Comparison of ENCODE assay signal across 2 cellular contexts in genomic region chr12:71011261-71011660, GRCh38.
TF ChIP-seq lines count a peak whose summit lies in the region.

No MANE protein-coding gene starts in this region.

TF ChIP-seq in HCT116, 20 proteins besides CTCF, POLR2A, EP300 and RAD21:
- no peak for TF ChIP-seq POLR2AphosphoS5 (IDR thresholded peaks at IDR 0.05; ENCODE audit: low read depth, low read length)
- no peak for TF ChIP-seq SRF (IDR thresholded peaks at IDR 0.05; ENCODE audit: low read depth)
- no peak for TF ChIP-seq ZNF274 (IDR thresholded peaks at IDR 0.05; ENCODE audit: low read depth, low read length)
- no peak for TF ChIP-seq TCF7L2 (IDR thresholded peaks at IDR 0.05; ENCODE audit: borderline replicate concordance, extremely low read depth, insufficient read depth, insufficient read length)
- TF ChIP-seq EZH2phosphoT487 (IDR thresholded peaks at IDR 0.05; ENCODE audit: borderline replicate concordance): no peak
- no peak for TF ChIP-seq JUND (IDR thresholded peaks at IDR 0.05)
- no peak for TF ChIP-seq ZBTB33 (IDR thresholded peaks at IDR 0.05; ENCODE audit: extremely low read depth, insufficient replicate concordance, low read length)
- TF ChIP-seq EGR1 (IDR thresholded peaks at IDR 0.05; ENCODE audit: low read depth): no peak
- no peak for TF ChIP-seq SP1 (IDR thresholded peaks at IDR 0.05; ENCODE audit: low read depth)
- no peak for TF ChIP-seq FOSL1 (IDR thresholded peaks at IDR 0.05; ENCODE audit: low read depth)
- TF ChIP-seq SIN3A (IDR thresholded peaks at IDR 0.05; ENCODE audit: low read depth): no peak
- TF ChIP-seq CBX3 (IDR thresholded peaks at IDR 0.05; ENCODE audit: low read depth): no peak
- no peak for TF ChIP-seq ELF1 (IDR thresholded peaks at IDR 0.05; ENCODE audit: borderline replicate concordance, low read depth)

TF ChIP-seq in K562, 482 proteins besides CTCF, POLR2A, EP300 and RAD21:
- TF ChIP-seq HDGF (IDR thresholded peaks at IDR 0.05): no peak
- no peak for TF ChIP-seq COPS2 (conservative IDR thresholded peaks at IDR 0.05)
- no peak for TF ChIP-seq PURB (CRISPR knock-in tag; IDR thresholded peaks at IDR 0.05; ENCODE audit: low read depth)
- no peak for TF ChIP-seq MED1 (CRISPR knock-in tag; IDR thresholded peaks at IDR 0.05; ENCODE audit: borderline replicate concordance)
- no peak for TF ChIP-seq POLR2B (IDR thresholded peaks at IDR 0.05; ENCODE audit: low read depth, partially characterized antibody)
- no peak for TF ChIP-seq VEZF1 (CRISPR knock-in tag; IDR thresholded peaks at IDR 0.05)
- TF ChIP-seq ATF2 (CRISPR knock-in tag; IDR thresholded peaks at IDR 0.05): no peak
- TF ChIP-seq ZSCAN29 (IDR thresholded peaks at IDR 0.05): no peak
- no peak for TF ChIP-seq KLF6 (CRISPR knock-in tag; IDR thresholded peaks at IDR 0.05; ENCODE audit: borderline replicate concordance)
- peak; percentile 79 for TF ChIP-seq FOSL1 (tag; conservative IDR thresholded peaks at IDR 0.05)
- TF ChIP-seq RBM14 (IDR thresholded peaks at IDR 0.05; ENCODE audit: borderline replicate concordance, insufficient read depth, low read depth, low read length): no peak
- TF ChIP-seq PREB (CRISPR knock-in tag; IDR thresholded peaks at IDR 0.05): no peak
- peak; percentile 40; the same call in 1 of the 2 replicates for TF ChIP-seq MAFF (IDR thresholded peaks at IDR 0.05; ENCODE audit: low read length)
- TF ChIP-seq MAFG (tag; conservative IDR thresholded peaks at IDR 0.05): peak; percentile 71
- no peak for TF ChIP-seq JUNB (CRISPR knock-in tag; conservative IDR thresholded peaks at IDR 0.05)
- no peak for TF ChIP-seq ZNF444 (CRISPR knock-in tag; IDR thresholded peaks at IDR 0.05)
- no peak for TF ChIP-seq CEBPZ (IDR thresholded peaks at IDR 0.05; ENCODE audit: borderline replicate concordance, low read depth, low read length)
- TF ChIP-seq ZNF263 (CRISPR knock-in tag; IDR thresholded peaks at IDR 0.05; ENCODE audit: borderline replicate concordance): no peak
- no peak for TF ChIP-seq U2AF2 (optimal IDR thresholded peaks at IDR 0.05; ENCODE audit: low read depth, low read length)
- peak; percentile 73 for TF ChIP-seq NFE2 (IDR thresholded peaks at IDR 0.05; ENCODE audit: low read depth)
- no peak for TF ChIP-seq KLF16 (IDR thresholded peaks at IDR 0.05)
- TF ChIP-seq YY1 (IDR thresholded peaks at IDR 0.05; ENCODE audit: borderline replicate concordance in 1 of 3, control insufficient read depth in 1 of 3, extremely low read depth in 1 of 3, insufficient read depth in 3 of 3, insufficient read length in 1 of 3, insufficient replicate concordance in 2 of 3, low read depth in 1 of 3, low read length in 2 of 3): no peak
